21 cellular contexts compared by ENCODE assay signal in genomic region chrX:96837808-96838207, GRCh38. TPM values are rescaled to one million over a fixed set of nuclear protein-coding genes. Genes with fewer than 3 reads are reported as not detected.
DNase-seq lines count a peak whose midpoint lies in the region; ATAC-seq and TF ChIP-seq lines count a peak whose summit lies in the region.
"Had no signal": no experiment of that assay in that cellular context is flagged by ENCODE, and none has a peak within 500 bp of the region (broad histone marks: within the 10 kb centered on the region; RNA-seq: fewer than 3 reads in every experiment).

No MANE protein-coding gene starts in this region.

- no peak overlapping the region for H2BK15ac ChIP-seq in mesendoderm (replicated peaks; ENCODE audit: low read depth)

- WGBS in mammary epithelial cell (ENCODE audit: low coverage, missing lambda C conversion rate): 93% methylated on average over 3 of the region's 3 CpGs
- no CpG with 5 or more reads among the region's 3 CpGs for WGBS in mesendoderm (ENCODE audit: extremely low coverage, insufficient coverage, low lambda C conversion rate)

- H3K79me2 ChIP-seq in OCI-LY3 (ENCODE audit: low read length) (no peaks in the 10 kb centered on the region), mammary epithelial cell (ENCODE audit: insufficient read depth, low read length) (no peaks in the 10 kb centered on the region), mesendoderm (ENCODE audit: control insufficient read depth, insufficient read depth, low read length) (no peaks in the 10 kb centered on the region)
- H3K79me2 ChIP-seq: hepatocyte had no signal

- H3K27ac ChIP-seq in OCI-LY3 (ENCODE audit: low read length) (no peak overlapping the region), mammary epithelial cell (ENCODE audit: insufficient read depth, low read depth, low read length) (no peak overlapping the region), mesendoderm (ENCODE audit: low read depth, low read length) (no peak overlapping the region)
- H3K27ac ChIP-seq: ascending aorta, hepatocyte, vagina had no signal

- CTCF ChIA-PET in mammary epithelial cell (lab: Charles Lee; ENCODE audit: low non-redundant PET): no interaction called here
- CTCF ChIA-PET in activated CD8-positive, alpha-beta T cell treated with anti-CD3 and anti-CD28 coated beads, Interleukin-2, amount 10 ng/mL, durations not matched to agents 7 days and 5 days (lab: Charles Lee): no interaction called here

- no peak overlapping the region for H2AFZ ChIP-seq in OCI-LY3 (ENCODE audit: low read depth, low read length)
- H2AFZ ChIP-seq in mammary epithelial cell (ENCODE audit: low read depth, low read length): no peak overlapping the region
- H2AFZ ChIP-seq: hepatocyte had no signal

- peak; percentile 7 for DNase-seq in ELR (ENCODE audit: low read depth)
- DNase-seq in mammary epithelial cell: peak; percentile 8
- peak; percentile 46 for DNase-seq in mesendoderm
- no peak for DNase-seq in endothelial cell (ENCODE audit: low spot score)
- DNase-seq in GF-D8 (lab: John Stamatoyannopoulos, UW): no peak
- no peak for DNase-seq in activated CD8-positive, alpha-beta T cell treated with anti-CD3 and anti-CD28 coated beads, Interleukin-2, amount 10 ng/mL, durations not matched to agents 7 days and 5 days
- no peak for DNase-seq in NCI-H69 (lab: John Stamatoyannopoulos, UW)
- DNase-seq: COR-L47, H9, kidney glomerular epithelial cell, NCI-H2081 treated with DMSO at 0.1 percent for 48 hours, NCI-H526, right cardiac atrium, T-cell had no signal

- dilution Hi-C loops in mammary epithelial cell (cut with HindIII; ENCODE audit: low sequenced_read_pairs): no loop called here

- H3K4me1 ChIP-seq in OCI-LY3 (ENCODE audit: low read length): peaks cover 38% of the 10 kb centered on the region
- peaks cover 3% of the 10 kb centered on the region for H3K4me1 ChIP-seq in mammary epithelial cell (ENCODE audit: insufficient read depth, low read length)
- H3K4me1 ChIP-seq in mesendoderm (ENCODE audit: control insufficient read depth, low read depth, low read length): no peaks in the 10 kb centered on the region
- H3K4me1 ChIP-seq: ascending aorta, vagina had no signal

- no peak overlapping the region for H3K18ac ChIP-seq in mesendoderm (ENCODE audit: low read length)

- H4K5ac ChIP-seq in mesendoderm (ENCODE audit: low read length): no peak overlapping the region

- no peaks in the 10 kb centered on the region for H3K36me3 Mint-ChIP-seq in endothelial cell (ENCODE audit: low read depth, unreplicated experiment)
- no peaks in the 10 kb centered on the region for H3K36me3 Mint-ChIP-seq in activated CD8-positive, alpha-beta T cell treated with anti-CD3 and anti-CD28 coated beads, Interleukin-2, amount 10 ng/mL, durations not matched to agents 7 days and 5 days (ENCODE audit: low read depth)
- H3K36me3 Mint-ChIP-seq: T-cell, WTC11 had no signal

- H4K8ac ChIP-seq in mesendoderm (ENCODE audit: low read depth, low read length): no peak overlapping the region

- H3K4me2 ChIP-seq in OCI-LY3 (ENCODE audit: low read length) (peak overlapping the region; percentile 57), mammary epithelial cell (ENCODE audit: insufficient read depth, low read depth, low read length) (peak overlapping the region; percentile 36), mesendoderm (ENCODE audit: low read length) (no peak overlapping the region)
- H3K4me2 ChIP-seq: hepatocyte had no signal

- no peak overlapping the region for H3K23ac ChIP-seq in mesendoderm (ENCODE audit: low read length)

- peak overlapping the region; percentile 68; the same call in 1 of the 2 replicates for H3K4me3 ChIP-seq in OCI-LY3 (ENCODE audit: low read length)
- peak overlapping the region in 1 of 3 experiments; percentile 25 for H3K4me3 ChIP-seq in mammary epithelial cell (replicated peaks in 1 of 3; ENCODE audit: insufficient read depth in 1 of 3, low read depth in 2 of 3, low read length in 3 of 3)
- H3K4me3 ChIP-seq in mesendoderm (ENCODE audit: low read length): no peak overlapping the region
- H3K4me3 ChIP-seq: ascending aorta, hepatocyte, vagina had no signal

- TF ChIP-seq CTCF in OCI-LY3 (IDR thresholded peaks at IDR 0.05; ENCODE audit: low read depth, low read length) (no peak), mammary epithelial cell (conservative IDR thresholded peaks at IDR 0.05 in 1 of 2, IDR thresholded peaks at IDR 0.05 in 1 of 2; ENCODE audit: extremely low read depth in 1 of 2, insufficient read depth in 1 of 2, low read depth in 1 of 2, low read length in 2 of 2) (no peak), endothelial cell (IDR thresholded peaks at IDR 0.05; ENCODE audit: unreplicated experiment) (no peak)

- H3K9me3 Mint-ChIP-seq in endothelial cell (ENCODE audit: unreplicated experiment): no peaks in the 10 kb centered on the region
- H3K9me3 Mint-ChIP-seq in activated CD8-positive, alpha-beta T cell treated with anti-CD3 and anti-CD28 coated beads, Interleukin-2, amount 10 ng/mL, durations not matched to agents 7 days and 5 days (ENCODE audit: insufficient read depth): no peaks in the 10 kb centered on the region
- H3K9me3 Mint-ChIP-seq: H9, T-cell, WTC11 had no signal

- no peak overlapping the region for H3K56ac ChIP-seq in mesendoderm (ENCODE audit: low read length)

- no peaks in the 10 kb centered on the region for H3K27me3 Mint-ChIP-seq in endothelial cell (ENCODE audit: unreplicated experiment)
- H3K27me3 Mint-ChIP-seq in activated CD8-positive, alpha-beta T cell treated with anti-CD3 and anti-CD28 coated beads, Interleukin-2, amount 10 ng/mL, durations not matched to agents 7 days and 5 days (ENCODE audit: low read depth): no peaks in the 10 kb centered on the region

- H3K27me3 ChIP-seq in OCI-LY3 (ENCODE audit: low read depth, low read length): no peaks in the 10 kb centered on the region
- no peaks in the 10 kb centered on the region for H3K27me3 ChIP-seq in mammary epithelial cell (ENCODE audit: insufficient read depth, low read length)
- no peaks in the 10 kb centered on the region for H3K27me3 ChIP-seq in mesendoderm (ENCODE audit: insufficient read depth, low read length, poor library complexity)
- H3K27me3 ChIP-seq: ascending aorta, hepatocyte, vagina had no signal

- H2BK120ac ChIP-seq in mesendoderm (ENCODE audit: low read depth, low read length): no peak overlapping the region

- intact Hi-C loops in mammary epithelial cell (cut with micrococcal nuclease): no loop called here

- H2BK5ac ChIP-seq in mesendoderm (ENCODE audit: low read length): no peak overlapping the region

- H3K4me1 Mint-ChIP-seq in endothelial cell (ENCODE audit: unreplicated experiment): peaks cover 4% of the 10 kb centered on the region
- no peaks in the 10 kb centered on the region for H3K4me1 Mint-ChIP-seq in activated CD8-positive, alpha-beta T cell treated with anti-CD3 and anti-CD28 coated beads, Interleukin-2, amount 10 ng/mL, durations not matched to agents 7 days and 5 days (ENCODE audit: low read depth)

- H3K4ac ChIP-seq in mesendoderm (ENCODE audit: low read depth, low read length): no peak overlapping the region

- H3K79me1 ChIP-seq in mesendoderm (ENCODE audit: low read length): no peaks in the 10 kb centered on the region

- in situ Hi-C loops in mammary epithelial cell (cut with MboI; ENCODE audit: low sequenced_read_pairs in 2 of 2): no loop called here

- H3K4me3 Mint-ChIP-seq in endothelial cell (ENCODE audit: unreplicated experiment): no peak overlapping the region
- H3K4me3 Mint-ChIP-seq in activated CD8-positive, alpha-beta T cell treated with anti-CD3 and anti-CD28 coated beads, Interleukin-2, amount 10 ng/mL, durations not matched to agents 7 days and 5 days: no peak overlapping the region
- H3K4me3 Mint-ChIP-seq: H9, T-cell, WTC11 had no signal

- no peak overlapping the region for H2AK5ac ChIP-seq in mesendoderm (ENCODE audit: low read length)

- no peaks in the 10 kb centered on the region for H3K36me3 ChIP-seq in OCI-LY3 (replicated peaks; ENCODE audit: low read depth, low read length)
- H3K36me3 ChIP-seq in mammary epithelial cell (ENCODE audit: insufficient read depth, low read length): no peaks in the 10 kb centered on the region
- H3K36me3 ChIP-seq in mesendoderm (ENCODE audit: control insufficient read depth, insufficient read depth, low read length): no peaks in the 10 kb centered on the region
- H3K36me3 ChIP-seq: ascending aorta, vagina had no signal

- H4K20me1 ChIP-seq in OCI-LY3 (ENCODE audit: insufficient read depth, low read length): no peaks in the 10 kb centered on the region
- H4K20me1 ChIP-seq in mammary epithelial cell (ENCODE audit: insufficient read depth, low read length): no peaks in the 10 kb centered on the region

- no peak for ATAC-seq in activated CD8-positive, alpha-beta T cell treated with anti-CD3 and anti-CD28 coated beads, Interleukin-2, amount 10 ng/mL, durations not matched to agents 7 days and 5 days
- ATAC-seq: esophagus mucosa, right cardiac atrium, T-cell, WTC11 had no signal

- no peak overlapping the region for H3K27ac Mint-ChIP-seq in endothelial cell (ENCODE audit: unreplicated experiment)
- H3K27ac Mint-ChIP-seq in activated CD8-positive, alpha-beta T cell treated with anti-CD3 and anti-CD28 coated beads, Interleukin-2, amount 10 ng/mL, durations not matched to agents 7 days and 5 days: no peak overlapping the region
- H3K27ac Mint-ChIP-seq: T-cell, WTC11 had no signal

- H3K9ac ChIP-seq in OCI-LY3 (ENCODE audit: low read length) (no peak overlapping the region), mammary epithelial cell (ENCODE audit: insufficient read depth, low read length) (no peak overlapping the region), mesendoderm (ENCODE audit: low read length) (no peak overlapping the region)

- BruUV-seq in mammary epithelial cell (replicated peaks; lab: Mats Ljungman, UMichigan): no TSS peak

- H3K9me3 ChIP-seq in OCI-LY3 (ENCODE audit: insufficient read depth, low read length) (no peaks in the 10 kb centered on the region), mammary epithelial cell (replicated peaks; ENCODE audit: insufficient read depth, low read length) (no peaks in the 10 kb centered on the region)
- H3K9me3 ChIP-seq: ascending aorta, vagina had no signal

- POLR2A ChIA-PET in activated CD8-positive, alpha-beta T cell treated with anti-CD3 and anti-CD28 coated beads, Interleukin-2, amount 10 ng/mL, durations not matched to agents 7 days and 5 days (lab: Charles Lee): no interaction called here

RNA-seq across cellular contexts. Expression of gene RPA4, which starts 45.9 kb away (rescaled TPM):
- total RNA-seq in mammary epithelial cell: under 1 TPM; 0.56 to 0.83 TPM
- 0.08 TPM for polyA plus RNA-seq in mammary epithelial cell
- not detected for polyA minus RNA-seq in mammary epithelial cell
- polyA plus RNA-seq in mesendoderm (2013, experiment 1 of 2): 0.38 TPM
- 0.32 TPM for polyA plus RNA-seq in mesendoderm (2013, experiment 2 of 2)
- total RNA-seq in endothelial cell (ENCODE audit: unreplicated experiment): 1.9 TPM
- total RNA-seq in activated CD8-positive, alpha-beta T cell treated with anti-CD3 and anti-CD28 coated beads, Interleukin-2, amount 10 ng/mL, durations not matched to agents 7 days and 5 days: under 1 TPM; 0.40 to 0.76 TPM
- total RNA-seq: G401 had no signal

Comparison
In these comparisons a context has a peak if more than half of its experiments do, and no peak if none do; other contexts are left out.
1. DNase-seq: peak in ELR (single experiment), mammary epithelial cell (single experiment) and mesendoderm (single experiment); none in endothelial cell (single experiment), GF-D8 (single experiment), activated CD8-positive, alpha-beta T cell treated with anti-CD3 and anti-CD28 coated beads, Interleukin-2, amount 10 ng/mL, durations not matched to agents 7 days and 5 days (single experiment) and NCI-H69 (single experiment).